Comparison of ENCODE assay signal across 18 cellular contexts in the genomic region with DNA sequence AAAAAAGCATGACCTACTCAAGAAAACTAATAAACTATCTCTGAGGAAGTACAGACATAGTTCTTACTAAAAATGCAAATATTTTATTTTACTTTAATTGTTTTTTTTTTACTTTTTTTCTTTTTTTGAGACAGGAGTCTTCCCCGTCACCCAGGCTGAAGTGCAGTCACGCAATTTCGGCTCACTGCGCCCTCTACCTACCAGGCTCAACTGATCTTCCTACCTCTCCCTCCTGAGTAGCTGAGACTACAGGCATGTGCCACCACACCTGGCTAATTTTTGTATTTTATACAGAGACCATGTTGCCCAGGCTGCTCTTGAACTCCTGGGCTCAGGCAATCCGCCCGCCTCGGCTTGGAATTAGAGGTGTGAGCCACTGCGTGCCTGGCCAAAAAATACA.
DNase-seq lines count a peak whose midpoint lies in the region; ATAC-seq, FAIRE-seq and TF ChIP-seq lines count a peak whose summit lies in the region.
"Had no signal": no experiment of that assay in that cellular context is flagged by ENCODE, and none has a peak within 500 bp of the region (broad histone marks: within the 10 kb centered on the region; RNA-seq: fewer than 3 reads in every experiment).

No MANE protein-coding gene starts in this region.

- intact Hi-C loops in HCT116 (cut with micrococcal nuclease) (no loop called here), thyroid gland (cut with DNase I) (no loop called here), CD14-positive monocyte (cut with micrococcal nuclease) (no loop called here)

- H3K27ac Mint-ChIP-seq in CD14-positive monocyte: no peak overlapping the region
- H3K27ac Mint-ChIP-seq: activated naive CD4-positive, alpha-beta T cell treated with anti-CD3 and anti-CD28 coated beads, Interleukin-2, amount 50 U/mL, for 24 hours; activated T-cell treated with anti-CD3 and anti-CD28 coated beads, Interleukin-2, amount 50 U/mL, for 24 hours had no signal

- CTCF ChIA-PET in HCT116 (lab: Charles Lee): interaction anchor here (0.7 to 0.8 kb wide), 3 partner anchors 9 to 311 kb away, joined by 3 to 7 read pairs (median 3); no protein-coding TSS in a partner anchor

- no peaks in the 10 kb centered on the region for H3K36me3 Mint-ChIP-seq in CD14-positive monocyte
- H3K36me3 Mint-ChIP-seq: activated naive CD4-positive, alpha-beta T cell treated with anti-CD3 and anti-CD28 coated beads, Interleukin-2, amount 50 U/mL, for 24 hours had no signal

- dilution Hi-C loops in keratinocyte (cut with MboI; ENCODE audit: extremely low pct_ligation_motif_present, low sequenced_read_pairs): no loop called here

- H3K27ac ChIP-seq in HCT116 (ENCODE audit: low read depth, low read length) (no peak overlapping the region), VCaP (no peak overlapping the region), keratinocyte (ENCODE audit: control insufficient read depth, insufficient read depth, low read length) (no peak overlapping the region), thyroid gland (no peak overlapping the region)
- H3K27ac ChIP-seq: coronary artery, SK-N-MC had no signal

- H3K4me1 ChIP-seq in HCT116 (ENCODE audit: control insufficient read depth in 1 of 2, insufficient read depth in 2 of 2, low read length in 2 of 2) (no peaks in the 10 kb centered on the region), keratinocyte (ENCODE audit: control insufficient read depth, extremely low read depth, insufficient read depth, low read length) (no peaks in the 10 kb centered on the region), thyroid gland (no peaks in the 10 kb centered on the region)

- WGBS in thyroid gland, 2 donors: 46 to 52% methylated on average over 8 of the region's 8 CpGs

- no peak overlapping the region for H3K4me3 ChIP-seq in HCT116 (replicated peaks in 1 of 2; ENCODE audit: low read depth in 1 of 2, low read length in 2 of 2)
- H3K4me3 ChIP-seq in keratinocyte (ENCODE audit: control insufficient read depth in 2 of 3, extremely low read depth in 1 of 3, insufficient read depth in 2 of 3, low read depth in 1 of 3, low read length in 3 of 3): no peak overlapping the region
- H3K4me3 ChIP-seq in thyroid gland (replicated peaks in 1 of 3): no peak overlapping the region
- H3K4me3 ChIP-seq: coronary artery, mucosa of descending colon, SK-N-MC had no signal

- H3K4me2 ChIP-seq in HCT116 (ENCODE audit: low read length) (no peak overlapping the region), keratinocyte (ENCODE audit: control insufficient read depth, extremely low read depth, insufficient read depth, low read depth, low read length) (no peak overlapping the region)

- H3K9me3 Mint-ChIP-seq in CD14-positive monocyte: peaks cover 0 to 4% (median 0%) of the 10 kb centered on the region in 7 donors
- H3K9me3 Mint-ChIP-seq: activated T-cell treated with anti-CD3 and anti-CD28 coated beads, Interleukin-2, amount 50 U/mL, for 24 hours had no signal

- H3K9ac ChIP-seq in HCT116 (ENCODE audit: low read length): no peak overlapping the region
- no peak overlapping the region for H3K9ac ChIP-seq in keratinocyte (ENCODE audit: control insufficient read depth, extremely low read depth, insufficient read depth, low read length)

- H3K36me3 ChIP-seq in HCT116 (ENCODE audit: control insufficient read depth in 1 of 2, insufficient read depth in 2 of 2, low read length in 2 of 2): no peaks in the 10 kb centered on the region
- no peaks in the 10 kb centered on the region for H3K36me3 ChIP-seq in keratinocyte (ENCODE audit: control insufficient read depth in 2 of 2, extremely low read depth in 1 of 2, insufficient read depth in 2 of 2, low read length in 2 of 2)
- H3K36me3 ChIP-seq in thyroid gland: no peaks in the 10 kb centered on the region

- peak; percentile 100 for ATAC-seq in HCT116
- ATAC-seq: mucosa of descending colon had no signal

- TF ChIP-seq POLR2A in HCT116 (IDR thresholded peaks at IDR 0.05; ENCODE audit: borderline replicate concordance, extremely low read depth, insufficient read depth, insufficient read length): no peak
- TF ChIP-seq POLR2A in thyroid gland (IDR thresholded peaks at IDR 0.05): no peak

- POLR2A ChIA-PET in HCT116 (lab: Charles Lee): no interaction called here

- no peaks in the 10 kb centered on the region for H3K4me1 Mint-ChIP-seq in CD14-positive monocyte
- H3K4me1 Mint-ChIP-seq: activated naive CD4-positive, alpha-beta T cell treated with anti-CD3 and anti-CD28 coated beads, Interleukin-2, amount 50 U/mL, for 24 hours had no signal

- H3K79me2 ChIP-seq in HCT116 (ENCODE audit: insufficient read depth, low read length): no peaks in the 10 kb centered on the region
- no peaks in the 10 kb centered on the region for H3K79me2 ChIP-seq in keratinocyte (ENCODE audit: control insufficient read depth, insufficient read depth, low read length)

- TF ChIP-seq RAD21 in HCT116 (IDR thresholded peaks at IDR 0.05; ENCODE audit: low read depth): peak; percentile 61

- no peaks in the 10 kb centered on the region for H3K9me1 ChIP-seq in keratinocyte (ENCODE audit: control insufficient read depth, extremely low read depth, insufficient read depth, low read length)

- no peaks in the 10 kb centered on the region for H3K9me3 ChIP-seq in HCT116 (ENCODE audit: control insufficient read depth in 1 of 2, insufficient read depth in 1 of 2, low read depth in 1 of 2, low read length in 2 of 2)
- H3K9me3 ChIP-seq in keratinocyte (ENCODE audit: control insufficient read depth, low read depth, low read length): no peaks in the 10 kb centered on the region
- H3K9me3 ChIP-seq in thyroid gland: no peaks in the 10 kb centered on the region
- H3K9me3 ChIP-seq: mucosa of descending colon had no signal

- TF ChIP-seq CTCF in HCT116 (IDR thresholded peaks at IDR 0.05 in 2 of 3, conservative IDR thresholded peaks at IDR 0.05 in 1 of 3; ENCODE audit: borderline replicate concordance in 1 of 3, insufficient read depth in 1 of 3, low read depth in 2 of 3, low read length in 2 of 3) (peak; percentile 44 to 60 (median 50); a peak in 5 of 6 replicates), VCaP (conservative IDR thresholded peaks at IDR 0.05) (peak; percentile 73), keratinocyte (optimal IDR thresholded peaks at IDR 0.05 in 1 of 3, IDR thresholded peaks at IDR 0.05 in 1 of 3, conservative IDR thresholded peaks at IDR 0.05 in 1 of 3; ENCODE audit: extremely low read depth in 1 of 3, insufficient read depth in 2 of 3, low read length in 3 of 3) (peak in 2 of 3 experiments; percentile 7 to 33), thyroid gland (IDR thresholded peaks at IDR 0.05) (peak in 3 of 6 experiments; percentile 15 to 42 (median 25)), CD14-positive monocyte (IDR thresholded peaks at IDR 0.05) (no peak)

- no peaks in the 10 kb centered on the region for H4K20me1 ChIP-seq in HCT116 (ENCODE audit: insufficient read depth)
- no peaks in the 10 kb centered on the region for H4K20me1 ChIP-seq in keratinocyte (ENCODE audit: control insufficient read depth, extremely low read depth, insufficient read depth, low read length)

- no TSS peak for BruUV-seq in HCT116 (replicated peaks; lab: Mats Ljungman, UMichigan)

- H3K4me3 Mint-ChIP-seq in CD14-positive monocyte: no peak overlapping the region
- H3K4me3 Mint-ChIP-seq: activated naive CD4-positive, alpha-beta T cell treated with anti-CD3 and anti-CD28 coated beads, Interleukin-2, amount 50 U/mL, for 24 hours; activated T-cell treated with anti-CD3 and anti-CD28 coated beads, Interleukin-2, amount 50 U/mL, for 24 hours had no signal

- H3K9me2 ChIP-seq in HCT116 (ENCODE audit: insufficient read depth): no peaks in the 10 kb centered on the region; the same call in 1 of the 2 replicates

- H3K27me3 Mint-ChIP-seq in CD14-positive monocyte (ENCODE audit: low read depth in 3 of 3): no peaks in the 10 kb centered on the region
- H3K27me3 Mint-ChIP-seq: activated naive CD4-positive, alpha-beta T cell treated with anti-CD3 and anti-CD28 coated beads, Interleukin-2, amount 50 U/mL, for 24 hours; activated T-cell treated with anti-CD3 and anti-CD28 coated beads, Interleukin-2, amount 50 U/mL, for 24 hours had no signal

- FAIRE-seq in keratinocyte (lab: Jason Lieb, UNC): no peak

- DNase-seq in HCT116 (ENCODE audit: low read depth, low spot score) (peak; percentile 62), keratinocyte (ENCODE audit: low read depth, low spot score) (no peak), thyroid gland (peak; percentile 13 to 39), SW480 (ENCODE audit: low spot score) (no peak), CD14-positive monocyte (ENCODE audit: low spot score) (no peak), HT-29 (ENCODE audit: low spot score) (no peak)
- DNase-seq: activated CD4-positive, alpha-beta T cell treated with anti-CD3 and anti-CD28 coated beads, Interleukin-2, amount 50 U/mL, for 48 hours; activated T-cell treated with anti-CD3 and anti-CD28 coated beads, Interleukin-2, amount 50 U/mL, for 24 hours; DMS53; erythroblast; NCI-H146; OCI-M1; stimulated activated CD4-positive, alpha-beta T cell treated with anti-CD3 and anti-CD28 coated beads, Interleukin-4, amount 100 ng/mL, for 1 hour had no signal

- RAD21 ChIA-PET in HCT116 (lab: Charles Lee; ENCODE audit: low non-redundant PET in 1 of 2, low total read pairs in 2 of 2, uncharacterized antibody in 2 of 2, unreplicated experiment in 2 of 2): no interaction called here

- H2AFZ ChIP-seq in HCT116 (ENCODE audit: low read depth, low read length, poor library complexity, severe bottlenecking): peak overlapping the region; percentile 100
- no peak overlapping the region for H2AFZ ChIP-seq in keratinocyte (ENCODE audit: control insufficient read depth, low read length)

- H3K27me3 ChIP-seq in HCT116 (ENCODE audit: insufficient read depth, low read length): no peaks in the 10 kb centered on the region
- no peaks in the 10 kb centered on the region for H3K27me3 ChIP-seq in keratinocyte (ENCODE audit: control insufficient read depth, extremely low read depth, insufficient read depth, low read length)
- H3K27me3 ChIP-seq in thyroid gland: no peaks in the 10 kb centered on the region

TF ChIP-seq in HCT116, 20 proteins besides CTCF, POLR2A, EP300 and RAD21:
- TF ChIP-seq EZH2 (IDR thresholded peaks at IDR 0.05) (no peak), CBX3 (IDR thresholded peaks at IDR 0.05; ENCODE audit: low read depth) (peak; percentile 42; the same call in 1 of the 2 replicates)
- TF ChIP-seq, protein P1, sequence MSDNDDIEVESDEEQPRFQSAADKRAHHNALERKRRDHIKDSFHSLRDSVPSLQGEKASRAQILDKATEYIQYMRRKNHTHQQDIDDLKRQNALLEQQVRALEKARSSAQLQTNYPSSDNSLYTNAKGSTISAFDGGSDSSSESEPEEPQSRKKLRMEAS (IDR thresholded peaks at IDR 0.05): peak; percentile 63

Comparison
In these comparisons a context has a peak if more than half of its experiments do, and no peak if none do; other contexts are left out.
1. DNase-seq: peak in HCT116 (single experiment) and thyroid gland (2 of 2); none in keratinocyte (single experiment), SW480 (single experiment), CD14-positive monocyte (single experiment) and HT-29 (single experiment).